19 cellular contexts compared by ENCODE assay signal in the genomic region with DNA sequence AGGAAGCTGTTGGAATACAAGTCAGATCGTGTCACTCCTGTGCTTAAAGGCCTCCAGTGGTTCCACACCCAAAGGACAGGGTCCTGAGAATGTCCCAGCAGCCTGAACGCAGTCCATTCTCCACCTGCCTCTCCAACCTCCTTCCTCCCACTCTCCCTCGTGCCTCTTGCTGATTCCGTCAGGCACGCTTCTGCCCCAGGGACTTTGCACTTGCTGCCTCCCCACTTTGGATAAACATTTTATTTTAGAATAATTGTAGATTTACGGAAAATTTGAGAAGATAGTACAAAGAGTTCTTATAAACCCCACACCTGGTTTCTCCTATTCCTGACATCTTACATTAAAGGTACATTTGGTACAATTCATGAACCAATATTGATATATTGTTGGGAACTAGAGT. TPM values are rescaled to one million over a fixed set of nuclear protein-coding genes. Genes with fewer than 3 reads are reported as not detected.
A peak's percentile ranks its signal among the peaks of the same experiment; 100 is the strongest.
DNase-seq lines count a peak whose midpoint lies in the region; ATAC-seq and TF ChIP-seq lines count a peak whose summit lies in the region.
"Had no signal": no experiment of that assay in that cellular context is flagged by ENCODE, and none has a peak within 500 bp of the region (broad histone marks: within the 10 kb centered on the region; RNA-seq: fewer than 3 reads in every experiment).

No MANE protein-coding gene starts in this region.

- no peak for TF ChIP-seq CTCF in glutamatergic neuron (IDR thresholded peaks at IDR 0.05; ENCODE audit: partially characterized antibody, unreplicated experiment)

- no peak for ATAC-seq in activated naive CD8-positive, alpha-beta T cell treated with anti-CD3 and anti-CD28 coated beads, Interleukin-2, amount 10 ng/mL, durations not matched to agents 7 days and 5 days (ENCODE audit: low read depth)
- no peak for ATAC-seq in activated naive CD8-positive, alpha-beta T cell treated with anti-CD3 and anti-CD28 coated beads, Interleukin-2, amount 50 U/mL, for 24 hours
- ATAC-seq: GM12878, HCT116 had no signal

- POLR2A ChIA-PET in activated naive CD8-positive, alpha-beta T cell treated with anti-CD3 and anti-CD28 coated beads, Interleukin-2, amount 10 ng/mL, durations not matched to agents 7 days and 5 days (lab: Charles Lee): no interaction called here

- intact Hi-C loops in posterior vena cava (cut with DNase I): no loop called here
- intact Hi-C loops in activated CD4-positive, alpha-beta T cell treated with anti-CD3 and anti-CD28 coated beads, Interleukin-2, amount 10 ng/mL, durations not matched to agents 24 days and 14 days (cut with micrococcal nuclease): no loop called here

- no peaks in the 10 kb centered on the region for H3K9me3 Mint-ChIP-seq in activated naive CD8-positive, alpha-beta T cell treated with anti-CD3 and anti-CD28 coated beads, Interleukin-2, amount 10 ng/mL, durations not matched to agents 7 days and 5 days
- no peaks in the 10 kb centered on the region for H3K9me3 Mint-ChIP-seq in activated naive CD8-positive, alpha-beta T cell treated with anti-CD3 and anti-CD28 coated beads, Interleukin-2, amount 50 U/mL, for 24 hours
- peaks cover 7% of the 10 kb centered on the region for H3K9me3 Mint-ChIP-seq in glutamatergic neuron (ENCODE audit: unreplicated experiment)
- H3K9me3 Mint-ChIP-seq in activated CD4-positive, alpha-beta T cell treated with anti-CD3 and anti-CD28 coated beads, Interleukin-2, amount 10 ng/mL, durations not matched to agents 24 days and 14 days: no peaks in the 10 kb centered on the region

- no peak overlapping the region for H3K27ac Mint-ChIP-seq in activated naive CD8-positive, alpha-beta T cell treated with anti-CD3 and anti-CD28 coated beads, Interleukin-2, amount 10 ng/mL, durations not matched to agents 7 days and 5 days
- no peak overlapping the region for H3K27ac Mint-ChIP-seq in activated naive CD8-positive, alpha-beta T cell treated with anti-CD3 and anti-CD28 coated beads, Interleukin-2, amount 50 U/mL, for 24 hours
- H3K27ac Mint-ChIP-seq in glutamatergic neuron (ENCODE audit: unreplicated experiment): no peak overlapping the region
- no peak overlapping the region for H3K27ac Mint-ChIP-seq in activated CD4-positive, alpha-beta T cell treated with anti-CD3 and anti-CD28 coated beads, Interleukin-2, amount 10 ng/mL, durations not matched to agents 24 days and 14 days
- H3K27ac Mint-ChIP-seq: CD4-positive, alpha-beta memory T cell had no signal

- H3K36me3 Mint-ChIP-seq in activated naive CD8-positive, alpha-beta T cell treated with anti-CD3 and anti-CD28 coated beads, Interleukin-2, amount 10 ng/mL, durations not matched to agents 7 days and 5 days: no peaks in the 10 kb centered on the region
- no peaks in the 10 kb centered on the region for H3K36me3 Mint-ChIP-seq in activated naive CD8-positive, alpha-beta T cell treated with anti-CD3 and anti-CD28 coated beads, Interleukin-2, amount 50 U/mL, for 24 hours (ENCODE audit: low read depth)
- peaks cover 8% of the 10 kb centered on the region for H3K36me3 Mint-ChIP-seq in glutamatergic neuron (ENCODE audit: unreplicated experiment)
- no peaks in the 10 kb centered on the region for H3K36me3 Mint-ChIP-seq in activated CD4-positive, alpha-beta T cell treated with anti-CD3 and anti-CD28 coated beads, Interleukin-2, amount 10 ng/mL, durations not matched to agents 24 days and 14 days (ENCODE audit: low read depth)
- H3K36me3 Mint-ChIP-seq: CD14-positive monocyte; CD4-positive, alpha-beta memory T cell had no signal

- H3K27me3 Mint-ChIP-seq in activated naive CD8-positive, alpha-beta T cell treated with anti-CD3 and anti-CD28 coated beads, Interleukin-2, amount 10 ng/mL, durations not matched to agents 7 days and 5 days: no peaks in the 10 kb centered on the region
- H3K27me3 Mint-ChIP-seq in activated naive CD8-positive, alpha-beta T cell treated with anti-CD3 and anti-CD28 coated beads, Interleukin-2, amount 50 U/mL, for 24 hours: no peaks in the 10 kb centered on the region
- H3K27me3 Mint-ChIP-seq in glutamatergic neuron (ENCODE audit: unreplicated experiment): peaks cover 3% of the 10 kb centered on the region
- H3K27me3 Mint-ChIP-seq in activated CD4-positive, alpha-beta T cell treated with anti-CD3 and anti-CD28 coated beads, Interleukin-2, amount 10 ng/mL, durations not matched to agents 24 days and 14 days: peaks cover 5% of the 10 kb centered on the region

- no peak overlapping the region for H3K4me3 Mint-ChIP-seq in activated naive CD8-positive, alpha-beta T cell treated with anti-CD3 and anti-CD28 coated beads, Interleukin-2, amount 10 ng/mL, durations not matched to agents 7 days and 5 days
- no peak overlapping the region for H3K4me3 Mint-ChIP-seq in activated naive CD8-positive, alpha-beta T cell treated with anti-CD3 and anti-CD28 coated beads, Interleukin-2, amount 50 U/mL, for 24 hours
- peak overlapping the region; percentile 13 for H3K4me3 Mint-ChIP-seq in glutamatergic neuron (ENCODE audit: unreplicated experiment)
- no peak overlapping the region for H3K4me3 Mint-ChIP-seq in activated CD4-positive, alpha-beta T cell treated with anti-CD3 and anti-CD28 coated beads, Interleukin-2, amount 10 ng/mL, durations not matched to agents 24 days and 14 days
- H3K4me3 Mint-ChIP-seq: CD14-positive monocyte; CD4-positive, alpha-beta memory T cell had no signal

- H3K4me1 Mint-ChIP-seq in activated naive CD8-positive, alpha-beta T cell treated with anti-CD3 and anti-CD28 coated beads, Interleukin-2, amount 10 ng/mL, durations not matched to agents 7 days and 5 days: no peaks in the 10 kb centered on the region
- H3K4me1 Mint-ChIP-seq in activated naive CD8-positive, alpha-beta T cell treated with anti-CD3 and anti-CD28 coated beads, Interleukin-2, amount 50 U/mL, for 24 hours: no peaks in the 10 kb centered on the region
- no peaks in the 10 kb centered on the region for H3K4me1 Mint-ChIP-seq in glutamatergic neuron (ENCODE audit: low read depth, unreplicated experiment)
- no peaks in the 10 kb centered on the region for H3K4me1 Mint-ChIP-seq in activated CD4-positive, alpha-beta T cell treated with anti-CD3 and anti-CD28 coated beads, Interleukin-2, amount 10 ng/mL, durations not matched to agents 24 days and 14 days
- H3K4me1 Mint-ChIP-seq: CD14-positive monocyte had no signal

- DNase-seq in activated naive CD8-positive, alpha-beta T cell treated with anti-CD3 and anti-CD28 coated beads, Interleukin-2, amount 10 ng/mL, durations not matched to agents 7 days and 5 days: peak; percentile 1
- no peak for DNase-seq in activated naive CD8-positive, alpha-beta T cell treated with anti-CD3 and anti-CD28 coated beads, Interleukin-2, amount 50 U/mL, for 24 hours
- DNase-seq in glutamatergic neuron (no peak), posterior vena cava (ENCODE audit: low spot score) (peak; percentile 44), NK-92 (lab: John Stamatoyannopoulos, UW; ENCODE audit: unreplicated experiment) (no peak)
- DNase-seq in stimulated activated CD4-positive, alpha-beta T cell treated with anti-CD3 and anti-CD28 coated beads, Interleukin-4, amount 100 ng/mL, for 4 hours: no peak
- DNase-seq in stimulated activated CD4-positive, alpha-beta T cell treated with anti-CD3 and anti-CD28 coated beads, Interleukin-4, amount 100 ng/mL, for 1 hour: no peak
- DNase-seq in activated CD4-positive, alpha-beta T cell treated with anti-CD3 and anti-CD28 coated beads, Interleukin-2, amount 10 ng/mL, durations not matched to agents 24 days and 14 days: no peak
- DNase-seq: 8988T; Calu3; CD4-positive, alpha-beta memory T cell; DMS53; DND-41; EL; GOT3; H7 had no signal

RNA-seq across cellular contexts. Expression of gene LDLRAP1, which starts 28.4 kb away (rescaled TPM):
- total RNA-seq in activated naive CD8-positive, alpha-beta T cell treated with anti-CD3 and anti-CD28 coated beads, Interleukin-2, amount 10 ng/mL, durations not matched to agents 7 days and 5 days: 10 to 100 TPM; 77.3 to 79.6 TPM
- total RNA-seq in glutamatergic neuron (ENCODE audit: unreplicated experiment): 2.4 TPM
- 10 to 100 TPM; 11.3 to 13.7 TPM for total RNA-seq in posterior vena cava
- total RNA-seq in activated CD4-positive, alpha-beta T cell treated with anti-CD3 and anti-CD28 coated beads, Interleukin-2, amount 10 ng/mL, durations not matched to agents 24 days and 14 days: 6.1 TPM in 2 replicates

Comparison
In these comparisons a context has a peak if more than half of its experiments do, and no peak if none do; other contexts are left out.
1. DNase-seq: peak in activated naive CD8-positive, alpha-beta T cell treated with anti-CD3 and anti-CD28 coated beads, Interleukin-2, amount 10 ng/mL, durations not matched to agents 7 days and 5 days (single experiment) and posterior vena cava (single experiment); none in activated naive CD8-positive, alpha-beta T cell treated with anti-CD3 and anti-CD28 coated beads, Interleukin-2, amount 50 U/mL, for 24 hours (single experiment), glutamatergic neuron (single experiment), stimulated activated CD4-positive, alpha-beta T cell treated with anti-CD3 and anti-CD28 coated beads, Interleukin-4, amount 100 ng/mL, for 4 hours (0 of 2), stimulated activated CD4-positive, alpha-beta T cell treated with anti-CD3 and anti-CD28 coated beads, Interleukin-4, amount 100 ng/mL, for 1 hour (single experiment), NK-92 (single experiment) and activated CD4-positive, alpha-beta T cell treated with anti-CD3 and anti-CD28 coated beads, Interleukin-2, amount 10 ng/mL, durations not matched to agents 24 days and 14 days (single experiment).
2. RNA of gene LDLRAP1, which starts 28.4 kb away (total RNA-seq): 77.3 to 79.6 TPM in activated naive CD8-positive, alpha-beta T cell treated with anti-CD3 and anti-CD28 coated beads, Interleukin-2, amount 10 ng/mL, durations not matched to agents 7 days and 5 days; 11.3 to 13.7 TPM in posterior vena cava, 6.1 TPM in activated CD4-positive, alpha-beta T cell treated with anti-CD3 and anti-CD28 coated beads, Interleukin-2, amount 10 ng/mL, durations not matched to agents 24 days and 14 days and 2.4 TPM in glutamatergic neuron (single experiment); every median in the first group is over 4 times any median in the second.